37 cellular contexts compared by ENCODE assay signal in genomic region chr1:114157275-114157660, GRCh38. TPM values are rescaled to one million over a fixed set of nuclear protein-coding genes. Genes with fewer than 3 reads are reported as not detected.
"Had no signal": no experiment of that assay in that cellular context is flagged by ENCODE, and none has a peak within 500 bp of the region (broad histone marks: within the 10 kb centered on the region; RNA-seq: fewer than 3 reads in every experiment).

No MANE protein-coding gene starts in this region.

- H3K4me3 ChIP-seq: adrenal gland, ascending aorta, breast epithelium, cardiac muscle cell had no signal

- DNase-seq: activated effector memory CD4-positive, alpha-beta T cell treated with anti-CD3 and anti-CD28 coated beads, Interleukin-2, amount 50 U/mL, for 16 hours; activated effector memory CD4-positive, alpha-beta T cell treated with Interleukin-2 at 50 U/mL for 16 hours; activated gamma-delta T cell; activated gamma-delta T cell treated with Interleukin-2 at 50 U/mL for 16 hours; activated naive CD4-positive, alpha-beta T cell; activated naive CD4-positive, alpha-beta T cell treated with anti-CD3 and anti-CD28 coated beads for 36 hours; activated naive CD4-positive, alpha-beta T cell treated with anti-CD3 and anti-CD28 coated beads, Interleukin-2, amount 10 ng/mL, durations not matched to agents 7 days and 5 days; activated naive CD4-positive, alpha-beta T cell treated with anti-CD3 and anti-CD28 coated beads, Interleukin-2, amount 50 U/mL, for 16 hours; activated naive CD4-positive, alpha-beta T cell treated with Interleukin-2 at 50 U/mL for 16 hours; activated naive CD8-positive, alpha-beta T cell treated with anti-CD3 and anti-CD28 coated beads for 36 hours; activated naive CD8-positive, alpha-beta T cell treated with anti-CD3 and anti-CD28 coated beads, Interleukin-2, amount 10 ng/mL, durations not matched to agents 7 days and 5 days; activated naive CD8-positive, alpha-beta T cell treated with anti-CD3 and anti-CD28 coated beads, Interleukin-2, amount 50 U/mL, for 24 hours; activated T-cell treated with anti-CD3 and anti-CD28 coated beads, Interleukin-2, amount 50 U/mL, for 1 hour; activated T-cell treated with anti-CD3 and anti-CD28 coated beads, Interleukin-2, amount 50 U/mL, for 24 hours; activated T-cell treated with anti-CD3 and anti-CD28 coated beads, Interleukin-2, amount 50 U/mL, for 4 hours; activated T-cell treated with anti-CD3 and anti-CD28 coated beads, Interleukin-2, amount 50 U/mL, for 48 hours; activated T-cell treated with anti-CD3 and anti-CD28 coated beads, Interleukin-2, amount 50 U/mL, for 72 hours; adrenal gland; amniotic stem cell; amygdala; aorta; brain microvascular endothelial cell; central memory CD4-positive, alpha-beta T cell; cerebellar nuclear complex had no signal

- H3K27ac ChIP-seq: adrenal gland, ascending aorta, brain microvascular endothelial cell, breast epithelium, cardiac muscle cell had no signal

- H3K27ac Mint-ChIP-seq: activated naive CD4-positive, alpha-beta T cell treated with anti-CD3 and anti-CD28 coated beads for 36 hours; activated naive CD4-positive, alpha-beta T cell treated with anti-CD3 and anti-CD28 coated beads, Interleukin-2, amount 10 ng/mL, durations not matched to agents 7 days and 5 days; activated naive CD4-positive, alpha-beta T cell treated with anti-CD3 and anti-CD28 coated beads, Interleukin-2, amount 50 U/mL, for 24 hours; activated naive CD4-positive, alpha-beta T cell treated with anti-CD3 and anti-CD28 coated beads, Interleukin-2, amount 50 U/mL, for 72 hours; activated naive CD8-positive, alpha-beta T cell; activated naive CD8-positive, alpha-beta T cell treated with anti-CD3 and anti-CD28 coated beads for 36 hours; activated naive CD8-positive, alpha-beta T cell treated with anti-CD3 and anti-CD28 coated beads, Interleukin-2, amount 10 ng/mL, durations not matched to agents 7 days and 5 days; activated naive CD8-positive, alpha-beta T cell treated with anti-CD3 and anti-CD28 coated beads, Interleukin-2, amount 50 U/mL, for 24 hours; activated T-cell treated with anti-CD3 and anti-CD28 coated beads, Interleukin-2, amount 50 U/mL, for 24 hours; activated T-cell treated with anti-CD3 and anti-CD28 coated beads, Interleukin-2, amount 50 U/mL, for 72 hours; activated T-helper 1 cell treated with anti-CD3 and anti-CD28 coated beads, Interleukin-12 subunit alpha, Interleukin-12 subunit beta, Interleukin-2, Interleukin-4 antibody, amounts not matched to agents 30 ng/mL and 10 ng/mL and 1 ng/mL, durations not matched to agents 14 hours and 24 hours and 36 hours; activated T-helper 17 cell treated with anti-CD3 and anti-CD28 coated beads, Interleukin-2, amount 50 U/mL, for 72 hours; activated T-helper 2 cell treated with anti-CD3 and anti-CD28 coated beads, Interferon-gamma antibody, Interleukin-2, Interleukin-4, amounts not matched to agents 10 μg/mL and 5 μg/mL and 100 μg/mL, durations not matched to agents 14 hours and 24 hours and 36 hours; brain had no signal

- H3K36me3 ChIP-seq: adrenal gland, ascending aorta, brain microvascular endothelial cell, breast epithelium, cardiac muscle cell had no signal

- H3K9me3 ChIP-seq: adrenal gland, ascending aorta, breast epithelium had no signal

- H3K9me3 Mint-ChIP-seq: activated naive CD4-positive, alpha-beta T cell treated with anti-CD3 and anti-CD28 coated beads for 36 hours; activated naive CD4-positive, alpha-beta T cell treated with anti-CD3 and anti-CD28 coated beads, Interleukin-2, amount 10 ng/mL, durations not matched to agents 7 days and 5 days; activated naive CD4-positive, alpha-beta T cell treated with anti-CD3 and anti-CD28 coated beads, Interleukin-2, amount 50 U/mL, for 24 hours; activated naive CD4-positive, alpha-beta T cell treated with anti-CD3 and anti-CD28 coated beads, Interleukin-2, amount 50 U/mL, for 72 hours; activated naive CD8-positive, alpha-beta T cell treated with anti-CD3 and anti-CD28 coated beads for 36 hours; activated naive CD8-positive, alpha-beta T cell treated with anti-CD3 and anti-CD28 coated beads, Interleukin-2, amount 10 ng/mL, durations not matched to agents 7 days and 5 days; activated naive CD8-positive, alpha-beta T cell treated with anti-CD3 and anti-CD28 coated beads, Interleukin-2, amount 50 U/mL, for 24 hours; activated T-cell treated with anti-CD3 and anti-CD28 coated beads, Interleukin-2, amount 50 U/mL, for 24 hours; activated T-cell treated with anti-CD3 and anti-CD28 coated beads, Interleukin-2, amount 50 U/mL, for 4 hours; activated T-cell treated with anti-CD3 and anti-CD28 coated beads, Interleukin-2, amount 50 U/mL, for 72 hours; activated T-helper 1 cell treated with anti-CD3 and anti-CD28 coated beads, Interleukin-12 subunit alpha, Interleukin-12 subunit beta, Interleukin-2, Interleukin-4 antibody, amounts not matched to agents 30 ng/mL and 10 ng/mL and 1 ng/mL, durations not matched to agents 14 hours and 24 hours and 36 hours; activated T-helper 17 cell treated with anti-CD3 and anti-CD28 coated beads, Interleukin-2, amount 50 U/mL, for 72 hours; activated T-helper 2 cell treated with anti-CD3 and anti-CD28 coated beads, Interferon-gamma antibody, Interleukin-2, Interleukin-4, amounts not matched to agents 10 μg/mL and 5 μg/mL and 100 μg/mL, durations not matched to agents 14 hours and 24 hours and 36 hours; brain; central memory CD8-positive, alpha-beta T cell had no signal

- H3K36me3 Mint-ChIP-seq: activated naive CD4-positive, alpha-beta T cell treated with anti-CD3 and anti-CD28 coated beads, Interleukin-2, amount 10 ng/mL, durations not matched to agents 7 days and 5 days; activated naive CD4-positive, alpha-beta T cell treated with anti-CD3 and anti-CD28 coated beads, Interleukin-2, amount 50 U/mL, for 24 hours; activated naive CD8-positive, alpha-beta T cell; activated naive CD8-positive, alpha-beta T cell treated with anti-CD3 and anti-CD28 coated beads for 36 hours; activated naive CD8-positive, alpha-beta T cell treated with anti-CD3 and anti-CD28 coated beads, Interleukin-2, amount 10 ng/mL, durations not matched to agents 7 days and 5 days; brain had no signal

- H3K4me3 Mint-ChIP-seq: activated naive CD4-positive, alpha-beta T cell treated with anti-CD3 and anti-CD28 coated beads for 36 hours; activated naive CD4-positive, alpha-beta T cell treated with anti-CD3 and anti-CD28 coated beads, Interleukin-2, amount 10 ng/mL, durations not matched to agents 7 days and 5 days; activated naive CD4-positive, alpha-beta T cell treated with anti-CD3 and anti-CD28 coated beads, Interleukin-2, amount 50 U/mL, for 24 hours; activated naive CD8-positive, alpha-beta T cell; activated naive CD8-positive, alpha-beta T cell treated with anti-CD3 and anti-CD28 coated beads for 36 hours; activated naive CD8-positive, alpha-beta T cell treated with anti-CD3 and anti-CD28 coated beads, Interleukin-2, amount 10 ng/mL, durations not matched to agents 7 days and 5 days; activated naive CD8-positive, alpha-beta T cell treated with anti-CD3 and anti-CD28 coated beads, Interleukin-2, amount 50 U/mL, for 24 hours; activated T-cell treated with anti-CD3 and anti-CD28 coated beads, Interleukin-2, amount 50 U/mL, for 24 hours; activated T-cell treated with anti-CD3 and anti-CD28 coated beads, Interleukin-2, amount 50 U/mL, for 4 hours; activated T-cell treated with anti-CD3 and anti-CD28 coated beads, Interleukin-2, amount 50 U/mL, for 72 hours; activated T-helper 1 cell treated with anti-CD3 and anti-CD28 coated beads, Interleukin-12 subunit alpha, Interleukin-12 subunit beta, Interleukin-2, Interleukin-4 antibody, amounts not matched to agents 30 ng/mL and 10 ng/mL and 1 ng/mL, durations not matched to agents 14 hours and 24 hours and 36 hours; activated T-helper 17 cell treated with anti-CD3 and anti-CD28 coated beads, Interleukin-2, amount 50 U/mL, for 72 hours; brain; central memory CD8-positive, alpha-beta T cell had no signal

- ATAC-seq: activated naive CD4-positive, alpha-beta T cell treated with anti-CD3 and anti-CD28 coated beads, Interleukin-2, amount 50 U/mL, for 72 hours; activated naive CD8-positive, alpha-beta T cell treated with anti-CD3 and anti-CD28 coated beads, Interleukin-2, amount 50 U/mL, for 24 hours; activated T-cell treated with anti-CD3 and anti-CD28 coated beads, Interleukin-2, amount 50 U/mL, for 4 hours; activated T-cell treated with anti-CD3 and anti-CD28 coated beads, Interleukin-2, amount 50 U/mL, for 72 hours; activated T-helper 17 cell treated with anti-CD3 and anti-CD28 coated beads, Interleukin-2, amount 50 U/mL, for 72 hours had no signal

RNA-seq across cellular contexts. Expression of gene SYT6, which starts 3.6 kb away (rescaled TPM):
- total RNA-seq: activated naive CD4-positive, alpha-beta T cell treated with anti-CD3 and anti-CD28 coated beads for 36 hours; activated naive CD8-positive, alpha-beta T cell treated with anti-CD3 and anti-CD28 coated beads for 36 hours; activated naive CD8-positive, alpha-beta T cell treated with anti-CD3 and anti-CD28 coated beads, Interleukin-2, amount 10 ng/mL, durations not matched to agents 7 days and 5 days; activated T-cell treated with anti-CD3 and anti-CD28 coated beads, Interleukin-2, amount 50 U/mL, for 4 hours; activated T-cell treated with anti-CD3 and anti-CD28 coated beads, Interleukin-2, amount 50 U/mL, for 72 hours; activated T-helper 1 cell treated with anti-CD3 and anti-CD28 coated beads, Interleukin-12 subunit alpha, Interleukin-12 subunit beta, Interleukin-2, Interleukin-4 antibody, amounts not matched to agents 30 ng/mL and 10 ng/mL and 1 ng/mL, durations not matched to agents 14 hours and 24 hours and 36 hours; activated T-helper 17 cell treated with anti-CD3 and anti-CD28 coated beads, Interleukin-2, amount 50 U/mL, for 72 hours; activated T-helper 2 cell treated with anti-CD3 and anti-CD28 coated beads, Interferon-gamma antibody, Interleukin-2, Interleukin-4, amounts not matched to agents 10 μg/mL and 5 μg/mL and 100 μg/mL, durations not matched to agents 14 hours and 24 hours and 36 hours; ascending aorta; bronchial epithelial cell; chondrocyte had no signal
- polyA plus RNA-seq: aorta, cardiac muscle cell had no signal
